Comparison of ENCODE assay signal across 1 cellular context in the genomic region with DNA sequence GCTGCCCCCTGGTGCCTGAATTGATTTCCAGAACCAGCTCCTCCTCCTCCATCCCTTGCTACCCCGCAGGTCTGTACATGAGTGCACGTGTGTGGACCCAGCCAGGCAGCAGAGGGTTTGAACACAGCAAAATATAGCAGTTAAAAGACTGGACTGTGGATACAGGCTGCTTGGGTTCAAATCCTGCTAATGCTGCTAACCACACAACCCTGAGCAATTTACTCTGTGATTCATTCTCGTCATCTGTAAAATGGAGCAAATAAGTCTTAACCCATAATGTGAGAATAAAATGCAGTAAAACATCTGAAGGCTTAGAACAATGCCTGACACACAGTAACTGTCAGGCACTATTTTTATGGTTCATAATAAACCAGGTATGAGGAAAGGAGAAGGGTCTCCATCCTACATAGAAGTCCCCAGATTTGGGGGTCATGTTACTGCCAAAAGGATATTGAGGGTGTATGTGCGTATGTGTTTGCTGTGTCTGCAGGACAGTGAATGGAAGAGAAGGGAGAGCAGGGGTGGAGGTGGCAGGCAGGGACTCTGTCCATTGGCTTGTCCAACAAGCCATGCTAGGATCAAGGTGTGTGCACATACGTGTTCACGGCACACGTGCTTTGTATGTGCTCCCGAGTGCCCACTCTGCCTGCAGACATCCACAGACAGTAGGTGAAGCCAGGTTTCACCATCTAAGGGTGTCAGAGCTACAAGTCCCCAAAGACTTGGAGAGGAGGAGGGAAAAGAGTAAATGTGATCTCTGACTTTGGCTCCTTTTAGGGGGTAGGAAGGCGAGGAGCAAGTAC.
TF ChIP-seq lines count a peak whose summit lies in the region.

No MANE protein-coding gene starts in this region.

TF ChIP-seq in endothelial cell of umbilical vein, 7 proteins besides CTCF, POLR2A, EP300 and RAD21:
- no peak for TF ChIP-seq POLR2AphosphoS5 (IDR thresholded peaks at IDR 0.05; ENCODE audit: insufficient read depth, low read depth, low read length)
- TF ChIP-seq, protein P1, sequence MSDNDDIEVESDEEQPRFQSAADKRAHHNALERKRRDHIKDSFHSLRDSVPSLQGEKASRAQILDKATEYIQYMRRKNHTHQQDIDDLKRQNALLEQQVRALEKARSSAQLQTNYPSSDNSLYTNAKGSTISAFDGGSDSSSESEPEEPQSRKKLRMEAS (IDR thresholded peaks at IDR 0.05; ENCODE audit: insufficient read depth, insufficient read length) = no peak
- no peak for TF ChIP-seq GATA2 (IDR thresholded peaks at IDR 0.05; ENCODE audit: insufficient read depth, insufficient read length, low read depth, low read length)
